ENCODE assay signal across 8 cellular contexts in genomic region chr6:27091661-27092315, GRCh38.
A peak's percentile ranks its signal among the peaks of the same experiment; 100 is the strongest.
DNase-seq lines count a peak whose midpoint lies in the region; ATAC-seq and TF ChIP-seq lines count a peak whose summit lies in the region.

No MANE protein-coding gene starts in this region.

- H3K27me3 Mint-ChIP-seq in chondrocyte (ENCODE audit: low read depth) (peaks cover 26% of the 10 kb centered on the region), naive B cell (peaks cover 60 to 89% (median 87%) of the 10 kb centered on the region in 3 donors)

- H3K27ac Mint-ChIP-seq in chondrocyte (ENCODE audit: unreplicated experiment) = peak overlapping the region; percentile 76
- no peak overlapping the region for H3K27ac Mint-ChIP-seq in naive B cell

- H3K4me1 Mint-ChIP-seq in chondrocyte (ENCODE audit: low read depth) (peaks cover 15% of the 10 kb centered on the region), naive B cell (peaks cover 9 to 13% (median 11%) of the 10 kb centered on the region in 3 donors)

- peak; percentile 61 for ATAC-seq in HG03575 (IDR thresholded peaks at IDR 0.05; ENCODE audit: extremely low read depth, insufficient number of reproducible peaks, low FRiP score, unreplicated experiment)
- peak in 1 of 2 donors; percentile 25 for ATAC-seq in naive B cell (ENCODE audit: low read depth in 2 of 2)

- H3K36me3 Mint-ChIP-seq in chondrocyte (ENCODE audit: low read depth) (no peaks in the 10 kb centered on the region), naive B cell (peaks cover 8 to 9% of the 10 kb centered on the region in 2 donors)

- no peak for TF ChIP-seq CTCF in chondrocyte (IDR thresholded peaks at IDR 0.05)

- H3K9me3 Mint-ChIP-seq in chondrocyte (ENCODE audit: low read depth) = no peaks in the 10 kb centered on the region
- H3K9me3 Mint-ChIP-seq in naive B cell = peaks cover 0 to 21% (median 12%) of the 10 kb centered on the region in 7 donors

- peak; percentile 40 for DNase-seq in activated T-cell treated with anti-CD3 and anti-CD28 coated beads for 24 hours (ENCODE audit: low read depth)
- no peak for DNase-seq in activated T-cell treated with anti-CD3 and anti-CD28 coated beads, Interleukin-2, amount 50 U/mL, for 1 hour
- peak; percentile 67 for DNase-seq in SHP77 treated with DMSO at 0.1 percent for 48 hours (lab: John Stamatoyannopoulos, UW)
- no peak for DNase-seq in chondrocyte (ENCODE audit: low spot score)
- DNase-seq in naive B cell = no peak
- DNase-seq in cerebellar nuclear complex (lab: John Stamatoyannopoulos, UW) = no peak
- no peak for DNase-seq in NK-92 (lab: John Stamatoyannopoulos, UW; ENCODE audit: unreplicated experiment)

- peak overlapping the region; percentile 80 for H3K4me3 Mint-ChIP-seq in chondrocyte (ENCODE audit: unreplicated experiment)
- peak overlapping the region in 5 of 8 donors; percentile 6 to 77 (median 54) for H3K4me3 Mint-ChIP-seq in naive B cell

Comparison
In these comparisons a context has a peak if more than half of its experiments do, and no peak if none do; other contexts are left out.
1. DNase-seq: peak in activated T-cell treated with anti-CD3 and anti-CD28 coated beads for 24 hours (single experiment) and SHP77 treated with DMSO at 0.1 percent for 48 hours (single experiment); none in activated T-cell treated with anti-CD3 and anti-CD28 coated beads, Interleukin-2, amount 50 U/mL, for 1 hour (single experiment), chondrocyte (single experiment), naive B cell (single experiment), cerebellar nuclear complex (0 of 2) and NK-92 (single experiment).